29 cellular contexts compared by ENCODE assay signal in genomic region chr4:134390327-134390726, GRCh38.
"Had no signal": no experiment of that assay in that cellular context is flagged by ENCODE, and none has a peak within 500 bp of the region (broad histone marks: within the 10 kb centered on the region; RNA-seq: fewer than 3 reads in every experiment).

No MANE protein-coding gene starts in this region.

- H3K4me3 Mint-ChIP-seq: stimulated activated effector memory CD8-positive, alpha-beta T cell treated with anti-CD3 and anti-CD28 coated beads, Interleukin-12 subunit alpha, Interleukin-12 subunit beta, amount 100 ng/mL, for 72 hours; stimulated activated memory B cell treated with anti-CD40 and anti-IgM and Interleukin-4, amounts not matched to agents 10 μg/mL and 1 μg/mL and 100 μg/mL, for 72 hours; stimulated activated naive B cell treated with anti-CD40 and anti-IgM and Interleukin-4, amounts not matched to agents 10 μg/mL and 1 μg/mL and 100 μg/mL, for 72 hours; stimulated activated naive CD8-positive, alpha-beta T cell treated with anti-CD3 and anti-CD28 coated beads, Interleukin-15, amount 100 ng/mL, for 72 hours; stimulated activated naive CD8-positive, alpha-beta T cell treated with anti-CD3 and anti-CD28 coated beads, Interleukin-15, Interleukin-2, amounts not matched to agents 100 ng/mL and 50 ng/mL, for 24 hours; type B pancreatic cell had no signal

- DNase-seq: stimulated activated CD4-positive, alpha-beta T cell treated with anti-CD3 and anti-CD28 coated beads, Interleukin-2, amount 100 ng/mL, for 48 hours; stimulated activated CD4-positive, alpha-beta T cell treated with anti-CD3 and anti-CD28 coated beads, Interleukin-4, amount 100 ng/mL, for 1 hour; stimulated activated CD4-positive, alpha-beta T cell treated with anti-CD3 and anti-CD28 coated beads, Interleukin-4, amount 100 ng/mL, for 24 hours; stimulated activated CD4-positive, alpha-beta T cell treated with anti-CD3 and anti-CD28 coated beads, Interleukin-4, amount 100 ng/mL, for 4 hours; stimulated activated CD8-positive, alpha-beta memory T cell treated with anti-CD3 and anti-CD28 coated beads, Interleukin-4, amount 100 ng/mL, for 48 hours; stimulated activated naive B cell treated with anti-CD40 and anti-IgM and Interleukin-4, amounts not matched to agents 10 μg/mL and 1 μg/mL and 100 μg/mL, for 72 hours; stimulated activated naive CD4-positive, alpha-beta T cell; stimulated activated naive CD4-positive, alpha-beta T cell treated with Interleukin-2 at 50 U/mL for 16 hours; stimulated activated naive CD8-positive, alpha-beta T cell treated with anti-CD3 and anti-CD28 coated beads, Interleukin-15, amount 100 ng/mL, for 72 hours; stimulated activated naive CD8-positive, alpha-beta T cell treated with anti-CD3 and anti-CD28 coated beads, Interleukin-15, Interleukin-2, amounts not matched to agents 100 U/mL and 50 U/mL, for 24 hours; stomach; substantia nigra; testis; thyroid gland; tibial artery; transverse colon; trophoblast cell; upper lobe of left lung; upper lobe of right lung; uterus had no signal

- H3K36me3 Mint-ChIP-seq: stimulated activated effector memory CD8-positive, alpha-beta T cell treated with anti-CD3 and anti-CD28 coated beads, Interleukin-12 subunit alpha, Interleukin-12 subunit beta, amount 100 ng/mL, for 72 hours; stimulated activated memory B cell treated with anti-CD40 and anti-IgM and Interleukin-4, amounts not matched to agents 10 μg/mL and 1 μg/mL and 100 μg/mL, for 72 hours; stimulated activated naive B cell treated with anti-CD40 and anti-IgM and Interleukin-4, amounts not matched to agents 10 μg/mL and 1 μg/mL and 100 μg/mL, for 72 hours; type B pancreatic cell had no signal

- FAIRE-seq: urothelium cell line had no signal

- H3K9me3 ChIP-seq: suprapubic skin, testis, thoracic aorta, thyroid gland, tibial artery, transverse colon, upper lobe of left lung, upper lobe of right lung, uterus, vagina had no signal

- ATAC-seq: stimulated activated effector memory CD8-positive, alpha-beta T cell treated with anti-CD3 and anti-CD28 coated beads, Interleukin-12 subunit alpha, Interleukin-12 subunit beta, amount 100 ng/mL, for 72 hours; stimulated activated memory B cell treated with anti-CD40 and anti-IgM and Interleukin-4, amounts not matched to agents 10 μg/mL and 1 μg/mL and 100 μg/mL, for 72 hours; stimulated activated naive B cell treated with anti-CD40 and anti-IgM and Interleukin-4, amounts not matched to agents 10 μg/mL and 1 μg/mL and 100 μg/mL, for 72 hours; stimulated activated naive CD8-positive, alpha-beta T cell treated with anti-CD3 and anti-CD28 coated beads, Interleukin-15, amount 100 ng/mL, for 72 hours; stimulated activated naive CD8-positive, alpha-beta T cell treated with anti-CD3 and anti-CD28 coated beads, Interleukin-15, Interleukin-2, amounts not matched to agents 100 U/mL and 50 U/mL, for 24 hours; upper lobe of right lung had no signal

- H3K27me3 ChIP-seq: stomach, suprapubic skin, testis, thyroid gland, tibial artery, tibial nerve, transverse colon, upper lobe of left lung, upper lobe of right lung, uterus, vagina had no signal

- H3K27me3 Mint-ChIP-seq: stimulated activated memory B cell treated with anti-CD40 and anti-IgM and Interleukin-4, amounts not matched to agents 10 μg/mL and 1 μg/mL and 100 μg/mL, for 72 hours; stimulated activated naive B cell treated with anti-CD40 and anti-IgM and Interleukin-4, amounts not matched to agents 10 μg/mL and 1 μg/mL and 100 μg/mL, for 72 hours; stimulated activated naive CD8-positive, alpha-beta T cell treated with anti-CD3 and anti-CD28 coated beads, Interleukin-15, amount 100 ng/mL, for 72 hours; stimulated activated naive CD8-positive, alpha-beta T cell treated with anti-CD3 and anti-CD28 coated beads, Interleukin-15, Interleukin-2, amounts not matched to agents 100 ng/mL and 50 ng/mL, for 24 hours had no signal

- H3K4me1 ChIP-seq: stomach, suprapubic skin, testis, tibial artery, tibial nerve, transverse colon, upper lobe of left lung, upper lobe of right lung, uterus, vagina had no signal

- H3K4me1 Mint-ChIP-seq: stimulated activated effector memory CD8-positive, alpha-beta T cell treated with anti-CD3 and anti-CD28 coated beads, Interleukin-12 subunit alpha, Interleukin-12 subunit beta, amount 100 ng/mL, for 72 hours; stimulated activated memory B cell treated with anti-CD40 and anti-IgM and Interleukin-4, amounts not matched to agents 10 μg/mL and 1 μg/mL and 100 μg/mL, for 72 hours; stimulated activated naive B cell treated with anti-CD40 and anti-IgM and Interleukin-4, amounts not matched to agents 10 μg/mL and 1 μg/mL and 100 μg/mL, for 72 hours; stimulated activated naive CD8-positive, alpha-beta T cell treated with anti-CD3 and anti-CD28 coated beads, Interleukin-15, amount 100 ng/mL, for 72 hours had no signal

- H3K27ac ChIP-seq: stomach, suprapubic skin, testis, thoracic aorta, thyroid gland, tibial artery, tibial nerve, transverse colon, upper lobe of left lung, upper lobe of right lung, uterus, vagina had no signal

- H3K9me3 Mint-ChIP-seq: type B pancreatic cell had no signal

- H3K4me3 ChIP-seq: stomach, suprapubic skin, testis, thoracic aorta, thyroid gland, tibial artery, tibial nerve, transverse colon, upper lobe of left lung, upper lobe of right lung, uterus, vagina had no signal

- H3K27ac Mint-ChIP-seq: stimulated activated effector memory CD8-positive, alpha-beta T cell treated with anti-CD3 and anti-CD28 coated beads, Interleukin-12 subunit alpha, Interleukin-12 subunit beta, amount 100 ng/mL, for 72 hours; stimulated activated memory B cell treated with anti-CD40 and anti-IgM and Interleukin-4, amounts not matched to agents 10 μg/mL and 1 μg/mL and 100 μg/mL, for 72 hours; stimulated activated naive B cell treated with anti-CD40 and anti-IgM and Interleukin-4, amounts not matched to agents 10 μg/mL and 1 μg/mL and 100 μg/mL, for 72 hours; stimulated activated naive CD8-positive, alpha-beta T cell treated with anti-CD3 and anti-CD28 coated beads, Interleukin-15, amount 100 ng/mL, for 72 hours; stimulated activated naive CD8-positive, alpha-beta T cell treated with anti-CD3 and anti-CD28 coated beads, Interleukin-15, Interleukin-2, amounts not matched to agents 100 ng/mL and 50 ng/mL, for 24 hours; type B pancreatic cell had no signal

- H3K36me3 ChIP-seq: stomach, suprapubic skin, thoracic aorta, thyroid gland, tibial artery, tibial nerve, transverse colon, upper lobe of left lung, upper lobe of right lung, uterus, vagina had no signal
